Comparison of ENCODE assay signal across 3 cellular contexts in genomic region chr17:42274273-42274542, GRCh38.
TF ChIP-seq lines count a peak whose summit lies in the region.

No MANE protein-coding gene starts in this region.

TF ChIP-seq in SK-N-SH, 30 proteins besides CTCF, POLR2A, EP300 and RAD21:
- no peak for TF ChIP-seq SMC3 (IDR thresholded peaks at IDR 0.05; ENCODE audit: low read depth, low read length)
- TF ChIP-seq PBX3 (IDR thresholded peaks at IDR 0.05): no peak
- no peak for TF ChIP-seq NFIC (IDR thresholded peaks at IDR 0.05; ENCODE audit: borderline replicate concordance)
- no peak for TF ChIP-seq TAF1 (IDR thresholded peaks at IDR 0.05; ENCODE audit: borderline replicate concordance, low read depth, low read length)
- no peak for TF ChIP-seq FOXM1 (IDR thresholded peaks at IDR 0.05; ENCODE audit: low read depth)
- no peak for TF ChIP-seq ELF1 (IDR thresholded peaks at IDR 0.05)
- no peak for TF ChIP-seq FOSL2 (IDR thresholded peaks at IDR 0.05; ENCODE audit: borderline replicate concordance, low read depth)
- TF ChIP-seq JUND (IDR thresholded peaks at IDR 0.05): no peak
- TF ChIP-seq USF2 (IDR thresholded peaks at IDR 0.05; ENCODE audit: borderline replicate concordance, low read depth, low read length): no peak
- TF ChIP-seq MXI1 (IDR thresholded peaks at IDR 0.05; ENCODE audit: low read depth, low read length): no peak
- TF ChIP-seq TEAD4 (IDR thresholded peaks at IDR 0.05; ENCODE audit: borderline replicate concordance, insufficient read depth): no peak
- no peak for TF ChIP-seq YY1 (IDR thresholded peaks at IDR 0.05; ENCODE audit: low read depth)
- no peak for TF ChIP-seq RXRA (IDR thresholded peaks at IDR 0.05; ENCODE audit: borderline replicate concordance, low read depth)

TF ChIP-seq in SK-N-SH treated with all-trans-retinoic acid at 6 μM for 48 hours, 23 proteins besides CTCF, POLR2A, EP300 and RAD21:
- TF ChIP-seq CSDC2 (CRISPR knock-in tag; IDR thresholded peaks at IDR 0.05): no peak
- TF ChIP-seq ZNF565 (CRISPR knock-in tag; conservative IDR thresholded peaks at IDR 0.05; ENCODE audit: low read depth): no peak
- TF ChIP-seq POU6F1 (CRISPR knock-in tag; IDR thresholded peaks at IDR 0.05; ENCODE audit: borderline replicate concordance, low read depth): no peak
- no peak for TF ChIP-seq OSR1 (CRISPR knock-in tag; IDR thresholded peaks at IDR 0.05)
- TF ChIP-seq BACH2 (CRISPR knock-in tag; IDR thresholded peaks at IDR 0.05; ENCODE audit: borderline replicate concordance): no peak
- TF ChIP-seq TOX (CRISPR knock-in tag; IDR thresholded peaks at IDR 0.05; ENCODE audit: borderline replicate concordance): no peak
- TF ChIP-seq ZC3H10 (CRISPR knock-in tag; IDR thresholded peaks at IDR 0.05): no peak
- TF ChIP-seq SNAI2 (CRISPR knock-in tag; IDR thresholded peaks at IDR 0.05): no peak
- TF ChIP-seq TCF4 (CRISPR knock-in tag; IDR thresholded peaks at IDR 0.05; ENCODE audit: borderline replicate concordance): no peak
- no peak for TF ChIP-seq PATZ1 (CRISPR knock-in tag; IDR thresholded peaks at IDR 0.05; ENCODE audit: borderline replicate concordance)
- TF ChIP-seq ISL1 (CRISPR knock-in tag; IDR thresholded peaks at IDR 0.05): no peak
- no peak for TF ChIP-seq CREB5 (CRISPR knock-in tag; IDR thresholded peaks at IDR 0.05; ENCODE audit: low read depth)
- no peak for TF ChIP-seq ZFP3 (CRISPR knock-in tag; IDR thresholded peaks at IDR 0.05)
- TF ChIP-seq CSRNP3 (CRISPR knock-in tag; IDR thresholded peaks at IDR 0.05): no peak
- no peak for TF ChIP-seq RARB (CRISPR knock-in tag; IDR thresholded peaks at IDR 0.05)

TF ChIP-seq in endothelial cell of umbilical vein, 7 proteins besides CTCF, POLR2A, EP300 and RAD21:
- TF ChIP-seq GATA2 (IDR thresholded peaks at IDR 0.05; ENCODE audit: insufficient read depth, insufficient read length, low read depth, low read length): no peak
- no peak for TF ChIP-seq FOS (IDR thresholded peaks at IDR 0.05; ENCODE audit: borderline replicate concordance, insufficient read depth, low read length)
- no peak for TF ChIP-seq EZH2 (IDR thresholded peaks at IDR 0.05; ENCODE audit: borderline replicate concordance, low read depth, low read length, severe bottlenecking)
- no peak for TF ChIP-seq POLR2AphosphoS5 (IDR thresholded peaks at IDR 0.05; ENCODE audit: insufficient read depth, low read depth, low read length)
- no peak for TF ChIP-seq MAX (IDR thresholded peaks at IDR 0.05; ENCODE audit: insufficient read depth, insufficient read length)
- TF ChIP-seq MYC (IDR thresholded peaks at IDR 0.05; ENCODE audit: low read depth, low read length): no peak
- TF ChIP-seq JUN (IDR thresholded peaks at IDR 0.05; ENCODE audit: borderline replicate concordance, insufficient read depth, insufficient read length, low read depth): no peak
